ENCODE assay signal across 7 cellular contexts in genomic region chr1:200979574-200980451, GRCh38. TPM values are rescaled to one million over a fixed set of nuclear protein-coding genes. Genes with fewer than 3 reads are reported as not detected.
DNase-seq lines count a peak whose midpoint lies in the region; ATAC-seq and TF ChIP-seq lines count a peak whose summit lies in the region.

No MANE protein-coding gene starts in this region.

- no peaks in the 10 kb centered on the region for H3K4me1 ChIP-seq in MM.1S (ENCODE audit: low read length)

- no peaks in the 10 kb centered on the region for H3K9me3 ChIP-seq in MM.1S (replicated peaks; ENCODE audit: insufficient read depth, low read length)

- no peak overlapping the region for H3K4me2 ChIP-seq in MM.1S (ENCODE audit: low read depth, low read length)

- H3K9ac ChIP-seq in MM.1S (ENCODE audit: low read length): no peak overlapping the region

- intact Hi-C loops in dorsolateral prefrontal cortex (cut with DNase I): no loop called here

- no peaks in the 10 kb centered on the region for H3K9me3 Mint-ChIP-seq in progenitor cell of endocrine pancreas (ENCODE audit: low read depth)

- H3K27me3 ChIP-seq in MM.1S (replicated peaks; ENCODE audit: insufficient read depth, low read length) (no peaks in the 10 kb centered on the region), dorsolateral prefrontal cortex (no peaks in the 10 kb centered on the region)

- H2AFZ ChIP-seq in MM.1S (ENCODE audit: low read length): no peak overlapping the region

- CTCF ChIA-PET in GM10248 (lab: Yijun Ruan, JAX): interaction anchor here (1.0 to 8.1 kb wide), 23 partner anchors 8 to 139 kb away, joined by 3 to 90 read pairs (median 6); partner anchors contain the start of gene KIF21B

- no peaks in the 10 kb centered on the region for H3K4me1 Mint-ChIP-seq in progenitor cell of endocrine pancreas (ENCODE audit: low read depth)

- ATAC-seq in HG03354 (IDR thresholded peaks at IDR 0.05; ENCODE audit: poor library complexity, severe bottlenecking, unreplicated experiment) (no peak), GM21390 (IDR thresholded peaks at IDR 0.05; ENCODE audit: unreplicated experiment) (no peak)

- H3K27me3 Mint-ChIP-seq in progenitor cell of endocrine pancreas: no peaks in the 10 kb centered on the region

- H4K20me1 ChIP-seq in MM.1S (ENCODE audit: insufficient read depth, low read length): no peaks in the 10 kb centered on the region

- H3K9me2 ChIP-seq in MM.1S (replicated peaks; ENCODE audit: insufficient read depth, low read length): no peaks in the 10 kb centered on the region

- peaks cover 27% of the 10 kb centered on the region for H3K36me3 ChIP-seq in MM.1S (replicated peaks; ENCODE audit: insufficient read depth, low read length)

- no peaks in the 10 kb centered on the region for H3F3A ChIP-seq in MM.1S (ENCODE audit: insufficient read depth, low read length)

- no peak overlapping the region for H3K27ac Mint-ChIP-seq in progenitor cell of endocrine pancreas

- H3K4me3 ChIP-seq in MM.1S (ENCODE audit: low read length) (no peak overlapping the region), dorsolateral prefrontal cortex (no peak overlapping the region)

- peak; percentile 63 for TF ChIP-seq CTCF in GM10248 (IDR thresholded peaks at IDR 0.05; ENCODE audit: control extremely low read depth, extremely low read depth, low read depth, missing control alignments)
- TF ChIP-seq CTCF in MM.1S (IDR thresholded peaks at IDR 0.05; ENCODE audit: low read length): peak; percentile 98
- TF ChIP-seq CTCF in dorsolateral prefrontal cortex (IDR thresholded peaks at IDR 0.05 in 54 of 56, conservative IDR thresholded peaks at IDR 0.05 in 2 of 56; ENCODE audit: low read depth in 1 of 56, partially characterized antibody in 56 of 56): peak in 54 of 56 donors; percentile 9 to 56 (median 38)
- peak; percentile 54 for TF ChIP-seq CTCF in progenitor cell of endocrine pancreas (IDR thresholded peaks at IDR 0.05; ENCODE audit: unreplicated experiment)

- H3K36me3 Mint-ChIP-seq in progenitor cell of endocrine pancreas (ENCODE audit: insufficient read depth): peaks cover 11% of the 10 kb centered on the region

- H3K27ac ChIP-seq in MM.1S (ENCODE audit: low read length): no peak overlapping the region
- H3K27ac ChIP-seq in dorsolateral prefrontal cortex: no peak overlapping the region

- no peaks in the 10 kb centered on the region for H3K79me2 ChIP-seq in MM.1S (ENCODE audit: low read length)

- H3K4me3 Mint-ChIP-seq in progenitor cell of endocrine pancreas (ENCODE audit: low read depth): no peak overlapping the region

- POLR2A ChIA-PET in GM10248 (lab: Yijun Ruan, JAX): no interaction called here

- DNase-seq in GM10248 (ENCODE audit: extremely low spot score) (peak; percentile 74), MM.1S (peak; percentile 58), dorsolateral prefrontal cortex (no peak), progenitor cell of endocrine pancreas (ENCODE audit: low spot score, unreplicated experiment) (peak; percentile 30)
- peak; percentile 25 for DNase-seq in activated CD4-positive, CD25-positive, alpha-beta regulatory T cell treated with anti-CD3 and anti-CD28 coated beads, Interleukin-2, amount 50 U/mL, for 16 hours (ENCODE audit: low read depth, low spot score)

RNA-seq across cellular contexts. Expression of gene KIF21B, which starts 43.7 kb away (rescaled TPM):
- total RNA-seq in dorsolateral prefrontal cortex (10 to 100 TPM; 21.8 to 76.7 (median 45.0) TPM), progenitor cell of endocrine pancreas (10.1 and 11.4 TPM in 2 replicates)

Comparison
In these comparisons a context has a peak if more than half of its experiments do, and no peak if none do; other contexts are left out.
1. DNase-seq: peak in GM10248 (single experiment), MM.1S (single experiment), activated CD4-positive, CD25-positive, alpha-beta regulatory T cell treated with anti-CD3 and anti-CD28 coated beads, Interleukin-2, amount 50 U/mL, for 16 hours (single experiment) and progenitor cell of endocrine pancreas (single experiment); none in dorsolateral prefrontal cortex (0 of 10).
2. CTCF ChIP-seq: peak in every context shown above with its lines; median percentile 98 in MM.1S; 63 in GM10248; 54 in progenitor cell of endocrine pancreas; 38 in dorsolateral prefrontal cortex.